ENCODE assay signal across 8 cellular contexts in genomic region chr3:122609798-122610559, GRCh38.
DNase-seq lines count a peak whose midpoint lies in the region; ATAC-seq and TF ChIP-seq lines count a peak whose summit lies in the region.

No MANE protein-coding gene starts in this region.

- peak overlapping the region; percentile 98 for H3K27ac ChIP-seq in OCI-LY3 (ENCODE audit: low read length)

- peaks cover 84% of the 10 kb centered on the region for H3K4me1 ChIP-seq in OCI-LY3 (ENCODE audit: low read length)

- H3K4me3 ChIP-seq in OCI-LY3 (ENCODE audit: low read length) (peak overlapping the region; percentile 36), epithelial cell of esophagus (ENCODE audit: low read length) (no peak overlapping the region)

- peaks cover 11% of the 10 kb centered on the region for H3K9me3 ChIP-seq in OCI-LY3 (ENCODE audit: insufficient read depth, low read length)

- no peaks in the 10 kb centered on the region for H4K20me1 ChIP-seq in OCI-LY3 (ENCODE audit: insufficient read depth, low read length)

- H3K4me1 Mint-ChIP-seq in activated T-cell treated with anti-CD3 and anti-CD28 coated beads, Interleukin-2, amount 50 U/mL, for 24 hours (ENCODE audit: low read depth), result peaks cover 34% of the 10 kb centered on the region

- peak overlapping the region; percentile 44 for H3K4me3 Mint-ChIP-seq in activated T-cell treated with anti-CD3 and anti-CD28 coated beads, Interleukin-2, amount 50 U/mL, for 24 hours

- peaks cover 68% of the 10 kb centered on the region for H3K36me3 ChIP-seq in OCI-LY3 (replicated peaks; ENCODE audit: low read depth, low read length)

- peaks cover 66% of the 10 kb centered on the region for H3K79me2 ChIP-seq in OCI-LY3 (ENCODE audit: low read length)

- ATAC-seq in HG02763 (IDR thresholded peaks at IDR 0.05; ENCODE audit: unreplicated experiment), result peak; percentile 95

- peak; percentile 58 for DNase-seq in activated T-cell treated with anti-CD3 and anti-CD28 coated beads, Interleukin-2, amount 50 U/mL, for 24 hours
- no peak for DNase-seq in activated T-cell treated with anti-CD3 and anti-CD28 coated beads, Interleukin-2, amount 50 U/mL, for 1 hour
- DNase-seq in epithelial cell of esophagus (ENCODE audit: low read depth) (peak; percentile 84), NCI-H187 (lab: John Stamatoyannopoulos, UW) (no peak), hypothalamus (lab: John Stamatoyannopoulos, UW) (no peak), NCI-H526 treated with DMSO at 0.1 percent for 48 hours (lab: John Stamatoyannopoulos, UW) (no peak)

- no peaks in the 10 kb centered on the region for H3K27me3 Mint-ChIP-seq in activated T-cell treated with anti-CD3 and anti-CD28 coated beads, Interleukin-2, amount 50 U/mL, for 24 hours

- peak overlapping the region; percentile 77 for H3K9ac ChIP-seq in OCI-LY3 (ENCODE audit: low read length)

- peak overlapping the region; percentile 61 for H3K4me2 ChIP-seq in OCI-LY3 (ENCODE audit: low read length)

- H3K27ac Mint-ChIP-seq in activated T-cell treated with anti-CD3 and anti-CD28 coated beads, Interleukin-2, amount 50 U/mL, for 24 hours, result peak overlapping the region; percentile 95

- H3K36me3 Mint-ChIP-seq in activated T-cell treated with anti-CD3 and anti-CD28 coated beads, Interleukin-2, amount 50 U/mL, for 24 hours (ENCODE audit: low read depth), result peaks cover 41% of the 10 kb centered on the region

- TF ChIP-seq CTCF in OCI-LY3 (IDR thresholded peaks at IDR 0.05; ENCODE audit: low read depth, low read length), result no peak
- TF ChIP-seq CTCF in epithelial cell of esophagus (IDR thresholded peaks at IDR 0.05; ENCODE audit: insufficient read depth, low read depth, low read length, missing control alignments), result no peak

- no peak overlapping the region for H2AFZ ChIP-seq in OCI-LY3 (ENCODE audit: low read depth, low read length)

- H3K9me3 Mint-ChIP-seq in activated T-cell treated with anti-CD3 and anti-CD28 coated beads, Interleukin-2, amount 50 U/mL, for 24 hours, result peaks cover 8% of the 10 kb centered on the region

- no peaks in the 10 kb centered on the region for H3K27me3 ChIP-seq in OCI-LY3 (ENCODE audit: low read depth, low read length)

Comparison
In these comparisons a context has a peak if more than half of its experiments do, and no peak if none do; other contexts are left out.
1. DNase-seq: peak in activated T-cell treated with anti-CD3 and anti-CD28 coated beads, Interleukin-2, amount 50 U/mL, for 24 hours (single experiment) and epithelial cell of esophagus (single experiment); none in activated T-cell treated with anti-CD3 and anti-CD28 coated beads, Interleukin-2, amount 50 U/mL, for 1 hour (single experiment), NCI-H187 (0 of 2), hypothalamus (0 of 51) and NCI-H526 treated with DMSO at 0.1 percent for 48 hours (single experiment).